ENCODE assay signal across 2 cellular contexts in the genomic region with DNA sequence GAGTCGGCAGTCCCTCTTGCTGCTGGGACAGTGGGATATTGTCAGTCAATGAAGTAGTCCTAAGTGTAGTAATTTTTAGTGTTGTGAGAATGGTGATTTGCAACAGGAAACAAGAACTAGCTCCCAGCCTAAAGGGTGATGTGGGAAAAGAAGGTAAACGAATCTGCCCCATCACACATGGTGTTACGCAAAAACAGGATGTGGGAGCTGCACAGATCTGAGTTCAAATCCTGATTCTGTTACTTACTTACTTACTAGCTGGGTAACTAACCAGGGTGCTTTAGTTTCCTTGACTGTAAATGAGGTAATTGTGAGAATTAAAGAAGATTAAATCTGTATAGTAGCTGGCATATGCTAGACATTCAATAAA.
TF ChIP-seq lines count a peak whose summit lies in the region.

No MANE protein-coding gene starts in this region.

TF ChIP-seq in IMR-90, 13 proteins besides CTCF, POLR2A, EP300 and RAD21:
- no peak for TF ChIP-seq CHD1 (IDR thresholded peaks at IDR 0.05; ENCODE audit: low read depth, low read length)
- TF ChIP-seq CEBPB (IDR thresholded peaks at IDR 0.05; ENCODE audit: low read depth, low read length) = peak; percentile 69
- TF ChIP-seq MXI1 (IDR thresholded peaks at IDR 0.05; ENCODE audit: borderline replicate concordance, low read depth, low read length) = no peak
- no peak for TF ChIP-seq NFE2L2 (IDR thresholded peaks at IDR 0.05; ENCODE audit: low read depth, low read length)
- TF ChIP-seq MAZ (IDR thresholded peaks at IDR 0.05; ENCODE audit: borderline replicate concordance, low read depth, low read length) = no peak
- TF ChIP-seq, protein P1, sequence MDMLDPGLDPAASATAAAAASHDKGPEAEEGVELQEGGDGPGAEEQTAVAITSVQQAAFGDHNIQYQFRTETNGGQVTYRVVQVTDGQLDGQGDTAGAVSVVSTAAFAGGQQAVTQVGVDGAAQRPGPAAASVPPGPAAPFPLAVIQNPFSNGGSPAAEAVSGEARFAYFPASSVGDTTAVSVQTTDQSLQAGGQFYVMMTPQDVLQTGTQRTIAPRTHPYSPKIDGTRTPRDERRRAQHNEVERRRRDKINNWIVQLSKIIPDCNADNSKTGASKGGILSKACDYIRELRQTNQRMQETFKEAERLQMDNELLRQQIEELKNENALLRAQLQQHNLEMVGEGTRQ (IDR thresholded peaks at IDR 0.05; ENCODE audit: low read depth, low read length) = no peak
- no peak for TF ChIP-seq RCOR1 (IDR thresholded peaks at IDR 0.05; ENCODE audit: insufficient replicate concordance, low read length)
- TF ChIP-seq BHLHE40 (IDR thresholded peaks at IDR 0.05; ENCODE audit: low read depth, low read length) = no peak

TF ChIP-seq in K562, 482 proteins besides CTCF, POLR2A, EP300 and RAD21:
- TF ChIP-seq PHB (CRISPR knock-in tag; IDR thresholded peaks at IDR 0.05) (no peak), MAZ (CRISPR knock-in tag; conservative IDR thresholded peaks at IDR 0.05 in 1 of 2, IDR thresholded peaks at IDR 0.05 in 1 of 2) (0 out of 4 replicates have a peak, but pooled peaks of 1 of the 2 experiments have one; percentile 36), SMAD4 (CRISPR knock-in tag; conservative IDR thresholded peaks at IDR 0.05) (0 out of 2 replicates have a peak, but pooled peaks have one; percentile 15), KDM1A (IDR thresholded peaks at IDR 0.05) (peak in 1 of 2 experiments; percentile 53; a peak in 1 of 4 replicates), CREB1 (IDR thresholded peaks at IDR 0.05) (no peak), CREB1 (CRISPR knock-in tag; IDR thresholded peaks at IDR 0.05) (no peak), XRCC3 (IDR thresholded peaks at IDR 0.05) (no peak), NR1H2 (CRISPR knock-in tag; IDR thresholded peaks at IDR 0.05) (no peak), RCOR1 (IDR thresholded peaks at IDR 0.05; ENCODE audit: borderline replicate concordance in 1 of 2, low read depth in 2 of 2, low read length in 2 of 2) (peak in 1 of 2 experiments; percentile 61; a peak in 2 of 4 replicates), NR3C1 (CRISPR knock-in tag; IDR thresholded peaks at IDR 0.05) (no peak), CEBPG (CRISPR knock-in tag; IDR thresholded peaks at IDR 0.05) (no peak), CEBPG (tag; conservative IDR thresholded peaks at IDR 0.05 in 1 of 2, IDR thresholded peaks at IDR 0.05 in 1 of 2) (peak in 1 of 2 experiments; percentile 48; a peak in 2 of 4 replicates), BCOR (IDR thresholded peaks at IDR 0.05) (peak; percentile 43; the same call in 1 of the 2 replicates), ARNT (IDR thresholded peaks at IDR 0.05) (no peak), HMBOX1 (IDR thresholded peaks at IDR 0.05) (peak; percentile 81), RBM25 (IDR thresholded peaks at IDR 0.05; ENCODE audit: low read depth, low read length, severe bottlenecking) (peak; percentile 74), CEBPB (tag; IDR thresholded peaks at IDR 0.05) (peak; percentile 70), ZNF75A (CRISPR knock-in tag; IDR thresholded peaks at IDR 0.05) (peak; percentile 88)
- TF ChIP-seq, protein P2, sequence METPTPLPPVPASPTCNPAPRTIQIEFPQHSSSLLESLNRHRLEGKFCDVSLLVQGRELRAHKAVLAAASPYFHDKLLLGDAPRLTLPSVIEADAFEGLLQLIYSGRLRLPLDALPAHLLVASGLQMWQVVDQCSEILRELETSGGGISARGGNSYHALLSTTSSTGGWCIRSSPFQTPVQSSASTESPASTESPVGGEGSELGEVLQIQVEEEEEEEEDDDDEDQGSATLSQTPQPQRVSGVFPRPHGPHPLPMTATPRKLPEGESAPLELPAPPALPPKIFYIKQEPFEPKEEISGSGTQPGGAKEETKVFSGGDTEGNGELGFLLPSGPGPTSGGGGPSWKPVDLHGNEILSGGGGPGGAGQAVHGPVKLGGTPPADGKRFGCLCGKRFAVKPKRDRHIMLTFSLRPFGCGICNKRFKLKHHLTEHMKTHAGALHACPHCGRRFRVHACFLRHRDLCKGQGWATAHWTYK (CRISPR knock-in tag; IDR thresholded peaks at IDR 0.05) = no peak
